Comparison of ENCODE assay signal across 27 cellular contexts in genomic region chr7:33503014-33503413, GRCh38.
DNase-seq lines count a peak whose midpoint lies in the region; FAIRE-seq and TF ChIP-seq lines count a peak whose summit lies in the region.
"Had no signal": no experiment of that assay in that cellular context is flagged by ENCODE, and none has a peak within 500 bp of the region (broad histone marks: within the 10 kb centered on the region; RNA-seq: fewer than 3 reads in every experiment).

No MANE protein-coding gene starts in this region.

- no peaks in the 10 kb centered on the region for H3K36me3 ChIP-seq in keratinocyte (ENCODE audit: control insufficient read depth in 2 of 2, extremely low read depth in 1 of 2, insufficient read depth in 2 of 2, low read length in 2 of 2)
- H3K36me3 ChIP-seq: BE2C; BLaER1 treated with 17β-estradiol and CSF1 and Interleukin-3, amounts not matched to agents 10 nM and 100 nM; HAP-1 had no signal

- DNase-seq in NCI-H2171 treated with DMSO at 0.1 percent for 48 hours (lab: John Stamatoyannopoulos, UW) = peak; percentile 14
- no peak for DNase-seq in NCI-H2171 (lab: John Stamatoyannopoulos, UW)
- DNase-seq in epithelial cell of esophagus (ENCODE audit: low read depth) = peak; percentile 75
- DNase-seq in keratinocyte (ENCODE audit: low read depth, low spot score) = peak; percentile 2
- DNase-seq in urothelium cell line (ENCODE audit: low spot score) = no peak
- no peak for DNase-seq in NCI-H1930 (lab: John Stamatoyannopoulos, UW)
- DNase-seq in NK-92 (lab: John Stamatoyannopoulos, UW; ENCODE audit: unreplicated experiment) = no peak
- DNase-seq in NCI-H82 treated with DMSO at 0.1 percent for 48 hours (lab: John Stamatoyannopoulos, UW; ENCODE audit: unreplicated experiment) = no peak
- DNase-seq: 8988T; ACHN; AML-193; BE2C; CD4-positive, alpha-beta T cell; CD8-positive, alpha-beta memory T cell; DMS 273 treated with DMSO at 0.1 percent for 48 hours; DMS79; EL; GDM1; GOT3; HFFc6 had no signal

- H2AFZ ChIP-seq in keratinocyte (ENCODE audit: control insufficient read depth, low read length) = peak overlapping the region; percentile 5

- no peaks in the 10 kb centered on the region for H3K9me3 ChIP-seq in keratinocyte (ENCODE audit: control insufficient read depth, low read depth, low read length)
- H3K9me3 ChIP-seq: A549; BE2C; BLaER1 treated with 17β-estradiol and CSF1 and Interleukin-3, amounts not matched to agents 10 nM and 100 nM; HAP-1 had no signal

- H3K4me1 ChIP-seq in keratinocyte (ENCODE audit: control insufficient read depth, extremely low read depth, insufficient read depth, low read length) = peaks cover 9% of the 10 kb centered on the region
- H3K4me1 ChIP-seq: A549; BE2C; BLaER1 treated with 17β-estradiol and CSF1 and Interleukin-3, amounts not matched to agents 10 nM and 100 nM; HAP-1 had no signal

- no peaks in the 10 kb centered on the region for H4K20me1 ChIP-seq in keratinocyte (ENCODE audit: control insufficient read depth, extremely low read depth, insufficient read depth, low read length)
- H4K20me1 ChIP-seq: BLaER1 treated with 17β-estradiol and CSF1 and Interleukin-3, amounts not matched to agents 10 nM and 100 nM had no signal

- no peaks in the 10 kb centered on the region for H3K9me1 ChIP-seq in keratinocyte (ENCODE audit: control insufficient read depth, extremely low read depth, insufficient read depth, low read length)

- H3K27ac ChIP-seq in keratinocyte (ENCODE audit: control insufficient read depth, insufficient read depth, low read length) = no peak overlapping the region
- H3K27ac ChIP-seq: A549; BLaER1 treated with 17β-estradiol and CSF1 and Interleukin-3, amounts not matched to agents 10 nM and 100 nM had no signal

- H3K4me3 ChIP-seq in epithelial cell of esophagus (ENCODE audit: low read length) (no peak overlapping the region), keratinocyte (ENCODE audit: control insufficient read depth in 2 of 3, extremely low read depth in 1 of 3, insufficient read depth in 2 of 3, low read depth in 1 of 3, low read length in 3 of 3) (no peak overlapping the region)
- H3K4me3 ChIP-seq: A549; BLaER1 treated with 17β-estradiol and CSF1 and Interleukin-3, amounts not matched to agents 10 nM and 100 nM; GM12878; HAP-1 had no signal

- H3K9ac ChIP-seq in keratinocyte (ENCODE audit: control insufficient read depth, extremely low read depth, insufficient read depth, low read length) = no peak overlapping the region
- H3K9ac ChIP-seq: BLaER1 treated with 17β-estradiol and CSF1 and Interleukin-3, amounts not matched to agents 10 nM and 100 nM had no signal

- H3K27me3 ChIP-seq in keratinocyte (ENCODE audit: control insufficient read depth, extremely low read depth, insufficient read depth, low read length) = no peaks in the 10 kb centered on the region
- H3K27me3 ChIP-seq: BE2C; BLaER1 treated with 17β-estradiol and CSF1 and Interleukin-3, amounts not matched to agents 10 nM and 100 nM had no signal

- peak overlapping the region; percentile 11 for H3K4me2 ChIP-seq in keratinocyte (ENCODE audit: control insufficient read depth, extremely low read depth, insufficient read depth, low read depth, low read length)
- H3K4me2 ChIP-seq: A549; BLaER1 treated with 17β-estradiol and CSF1 and Interleukin-3, amounts not matched to agents 10 nM and 100 nM had no signal

- H3K79me2 ChIP-seq in keratinocyte (ENCODE audit: control insufficient read depth, insufficient read depth, low read length) = no peaks in the 10 kb centered on the region

- FAIRE-seq in keratinocyte (lab: Jason Lieb, UNC) (peak; percentile 36), urothelium cell line (lab: Jason Lieb, UNC) (peak; percentile 27)
- FAIRE-seq: A549, D721Med, GM12878, GM19239, H54 had no signal

- TF ChIP-seq CTCF in epithelial cell of esophagus (IDR thresholded peaks at IDR 0.05; ENCODE audit: insufficient read depth, low read depth, low read length, missing control alignments) = no peak
- TF ChIP-seq CTCF in keratinocyte (optimal IDR thresholded peaks at IDR 0.05 in 1 of 3, IDR thresholded peaks at IDR 0.05 in 1 of 3, conservative IDR thresholded peaks at IDR 0.05 in 1 of 3; ENCODE audit: extremely low read depth in 1 of 3, insufficient read depth in 2 of 3, low read length in 3 of 3) = no peak

- dilution Hi-C loops in keratinocyte (cut with MboI; ENCODE audit: extremely low pct_ligation_motif_present, low sequenced_read_pairs) = no loop called here

Comparison
In these comparisons a context has a peak if more than half of its experiments do, and no peak if none do; other contexts are left out.
1. DNase-seq: peak in NCI-H2171 treated with DMSO at 0.1 percent for 48 hours (single experiment), epithelial cell of esophagus (single experiment) and keratinocyte (single experiment); none in NCI-H2171 (single experiment), urothelium cell line (single experiment), NCI-H1930 (0 of 2), NK-92 (single experiment) and NCI-H82 treated with DMSO at 0.1 percent for 48 hours (single experiment).